17 cellular contexts compared by ENCODE assay signal in genomic region chr6:2956930-2957329, GRCh38. TPM values are rescaled to one million over a fixed set of nuclear protein-coding genes. Genes with fewer than 3 reads are reported as not detected.
DNase-seq lines count a peak whose midpoint lies in the region; ATAC-seq and TF ChIP-seq lines count a peak whose summit lies in the region.
"Had no signal": no experiment of that assay in that cellular context is flagged by ENCODE, and none has a peak within 500 bp of the region (broad histone marks: within the 10 kb centered on the region; RNA-seq: fewer than 3 reads in every experiment).

No MANE protein-coding gene starts in this region.

- no peak overlapping the region for H3K4me3 ChIP-seq in endodermal cell (ENCODE audit: low read length)
- H3K4me3 ChIP-seq in thoracic aorta: no peak overlapping the region
- H3K4me3 ChIP-seq: BLaER1 had no signal

- H3K27ac ChIP-seq in endodermal cell (ENCODE audit: low read depth, low read length) (no peak overlapping the region), thoracic aorta (peak overlapping the region; percentile 34 to 54)
- H3K27ac ChIP-seq: BLaER1 had no signal

- DNase-seq in activated CD8-positive, alpha-beta memory T cell treated with anti-CD3 and anti-CD28 coated beads, Interleukin-2, amount 50 U/mL, for 48 hours: peak; percentile 33
- DNase-seq in endodermal cell: peak; percentile 24
- DNase-seq in myocyte (ENCODE audit: low read depth): peak; percentile 76
- DNase-seq in thoracic aorta (ENCODE audit: low spot score): no peak
- no peak for DNase-seq in NCI-H446 (lab: John Stamatoyannopoulos, UW)
- DNase-seq in hypothalamus (lab: John Stamatoyannopoulos, UW): no peak
- DNase-seq in anterior cingulate cortex (lab: John Stamatoyannopoulos, UW): no peak
- DNase-seq: activated CD4-positive, alpha-beta T cell treated with anti-CD3 and anti-CD28 coated beads for 1 hour; activated naive CD4-positive, alpha-beta T cell treated with anti-CD3 and anti-CD28 coated beads for 36 hours; effector CD8-positive, alpha-beta T cell; MM.1S; NCI-H187 treated with DMSO at 0.1 percent for 48 hours; NCI-H526 treated with DMSO at 0.1 percent for 48 hours; OCI-M1; stimulated activated CD4-positive, alpha-beta T cell treated with anti-CD3 and anti-CD28 coated beads, Interleukin-2, amount 100 ng/mL, for 24 hours had no signal

- H3K36me3 Mint-ChIP-seq in endodermal cell (ENCODE audit: low read depth): peaks cover 48% of the 10 kb centered on the region

- H3K9me3 ChIP-seq in endodermal cell (ENCODE audit: control insufficient read depth, low read length): no peaks in the 10 kb centered on the region
- H3K9me3 ChIP-seq in thoracic aorta: no peaks in the 10 kb centered on the region
- H3K9me3 ChIP-seq: BLaER1 had no signal

- H3K36me3 ChIP-seq in endodermal cell (ENCODE audit: control insufficient read depth, insufficient read depth, low read length) (peaks cover 21% of the 10 kb centered on the region), thoracic aorta (peaks cover 8% of the 10 kb centered on the region)
- H3K36me3 ChIP-seq: BLaER1 had no signal

- H3K4me3 Mint-ChIP-seq in endodermal cell: no peak overlapping the region
- H3K4me3 Mint-ChIP-seq: activated naive CD4-positive, alpha-beta T cell treated with anti-CD3 and anti-CD28 coated beads for 36 hours had no signal

- ATAC-seq in thoracic aorta (ENCODE audit: insufficient number of reproducible peaks, low FRiP score, low read depth) (no peak), HG03457 (IDR thresholded peaks at IDR 0.05; ENCODE audit: unreplicated experiment) (no peak)

- peaks cover 29% of the 10 kb centered on the region for H3K4me1 Mint-ChIP-seq in endodermal cell

- TF ChIP-seq CTCF in endodermal cell (conservative IDR thresholded peaks at IDR 0.05) (no peak), thoracic aorta (IDR thresholded peaks at IDR 0.05) (no peak)

- H3K27me3 ChIP-seq in endodermal cell (ENCODE audit: control insufficient read depth, insufficient read depth, low read length, poor library complexity, severe bottlenecking) (no peaks in the 10 kb centered on the region), thoracic aorta (replicated peaks; ENCODE audit: insufficient read depth) (no peaks in the 10 kb centered on the region)
- H3K27me3 ChIP-seq: BLaER1 had no signal

- no peak overlapping the region for H3K9ac ChIP-seq in endodermal cell (ENCODE audit: extremely low read depth, low read length, poor library complexity, severe bottlenecking)
- H3K9ac ChIP-seq: BLaER1 had no signal

- H3K9me3 Mint-ChIP-seq in endodermal cell: no peaks in the 10 kb centered on the region
- H3K9me3 Mint-ChIP-seq: activated naive CD4-positive, alpha-beta T cell treated with anti-CD3 and anti-CD28 coated beads for 36 hours had no signal

- H3K4me1 ChIP-seq in endodermal cell (ENCODE audit: control insufficient read depth, insufficient read depth, low read length): peaks cover 6% of the 10 kb centered on the region
- H3K4me1 ChIP-seq in thoracic aorta (ENCODE audit: control insufficient read depth in 1 of 2, low read depth in 2 of 2): peaks cover 23 to 44% of the 10 kb centered on the region in 2 donors

- 93 to 96% methylated on average over 3 to 4 of the region's 4 CpGs for WGBS in endodermal cell (ENCODE audit: insufficient coverage in 1 of 2, insufficient read length in 1 of 2), 2 experiments

- H3K27ac Mint-ChIP-seq in endodermal cell: no peak overlapping the region
- H3K27ac Mint-ChIP-seq: activated naive CD4-positive, alpha-beta T cell treated with anti-CD3 and anti-CD28 coated beads for 36 hours had no signal

- H3K27me3 Mint-ChIP-seq in endodermal cell (ENCODE audit: insufficient read depth): no peaks in the 10 kb centered on the region

RNA-seq across cellular contexts. Expression of gene SERPINB6, which starts 14.4 kb away (rescaled TPM):
- total RNA-seq in endodermal cell: 100 to 1,000 TPM; 128 to 150 TPM
- polyA plus RNA-seq in endodermal cell (2013, experiment 1 of 2): 39.0 TPM
- 39.4 TPM for polyA plus RNA-seq in endodermal cell (2013, experiment 2 of 2)
- 128 and 137 TPM in 2 replicates for total RNA-seq in myocyte
- 118 TPM for polyA plus RNA-seq in myocyte (2012)
- total RNA-seq in thoracic aorta: 100 to 1,000 TPM; 161 to 180 TPM

RNA-seq across cellular contexts. Expression of gene NQO2, which starts 42.8 kb away (rescaled TPM):
- total RNA-seq in endodermal cell: 100 to 1,000 TPM in 1 of 2 donors, 10 to 100 TPM in 1; 50.8 to 199 TPM
- 46.8 TPM for polyA plus RNA-seq in endodermal cell (2013, experiment 1 of 2)
- polyA plus RNA-seq in endodermal cell (2013, experiment 2 of 2): 40.7 TPM
- total RNA-seq in myocyte: 25.8 and 26.3 TPM in 2 replicates
- 45.4 TPM for polyA plus RNA-seq in myocyte (2012)
- 10 to 100 TPM; 23.0 to 25.7 TPM for total RNA-seq in thoracic aorta

RNA-seq across cellular contexts. Expression of gene SERPINB9, which starts 53.8 kb away (rescaled TPM):
- 100 to 1,000 TPM; 192 to 390 TPM for total RNA-seq in endodermal cell
- polyA plus RNA-seq in endodermal cell (2013, experiment 1 of 2): 39.8 TPM
- 48.5 TPM for polyA plus RNA-seq in endodermal cell (2013, experiment 2 of 2)
- total RNA-seq in myocyte: 3.8 and 4.3 TPM in 2 replicates
- polyA plus RNA-seq in myocyte (2012): 1.6 TPM
- total RNA-seq in thoracic aorta: 10 to 100 TPM; 15.7 to 24.0 TPM

Comparison
In these comparisons a context has a peak if more than half of its experiments do, and no peak if none do; other contexts are left out.
1. DNase-seq: peak in activated CD8-positive, alpha-beta memory T cell treated with anti-CD3 and anti-CD28 coated beads, Interleukin-2, amount 50 U/mL, for 48 hours (single experiment), endodermal cell (single experiment) and myocyte (single experiment); none in thoracic aorta (single experiment), NCI-H446 (0 of 2), hypothalamus (0 of 51) and anterior cingulate cortex (0 of 58).
2. RNA of gene SERPINB9, which starts 53.8 kb away (total RNA-seq): 192 to 390 TPM in endodermal cell; 15.7 to 24.0 TPM in thoracic aorta and 3.8 to 4.3 TPM in myocyte; every median in the first group is over 4 times any median in the second.